In the genomic region with DNA sequence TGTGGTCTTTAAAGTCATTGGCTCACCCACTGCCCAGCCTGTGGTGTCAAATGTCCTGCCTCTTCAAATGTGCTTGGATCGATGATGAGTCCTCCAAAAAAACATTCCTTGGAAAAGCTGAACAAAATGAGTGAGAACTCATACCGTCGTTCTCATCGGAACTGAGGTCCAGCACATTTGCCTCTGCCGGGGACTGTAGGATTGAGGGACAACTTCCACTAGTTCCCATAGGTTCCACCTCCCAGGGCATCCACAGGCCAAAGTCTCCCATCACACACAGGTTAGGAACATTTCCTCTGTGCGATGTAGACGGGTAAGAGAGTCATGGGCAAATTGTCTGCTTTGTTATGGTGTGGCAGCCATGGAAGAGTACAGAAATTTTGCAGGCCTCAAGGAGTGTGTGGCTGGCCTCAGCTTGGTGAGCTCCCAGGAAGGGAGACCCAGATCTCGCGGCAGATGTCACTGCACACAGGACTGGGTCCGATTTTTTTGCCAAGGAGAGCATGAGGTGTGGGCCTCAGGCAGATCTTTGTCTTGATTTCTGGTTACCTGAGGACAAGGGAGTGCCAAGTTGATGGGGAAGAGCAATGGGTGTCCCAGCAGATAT, we compare ENCODE assay signal across 22 cellular contexts.
DNase-seq lines count a peak whose midpoint lies in the region; ATAC-seq, FAIRE-seq and TF ChIP-seq lines count a peak whose summit lies in the region.
"Had no signal": no experiment of that assay in that cellular context is flagged by ENCODE, and none has a peak within 500 bp of the region (broad histone marks: within the 10 kb centered on the region; RNA-seq: fewer than 3 reads in every experiment).

No MANE protein-coding gene starts in this region.

- H3K36me3 Mint-ChIP-seq in stimulated activated effector memory CD8-positive, alpha-beta T cell treated with anti-CD3 and anti-CD28 coated beads, Interleukin-12 subunit alpha, Interleukin-12 subunit beta, amount 100 ng/mL, for 72 hours: peaks cover 90% of the 10 kb centered on the region

- no peak overlapping the region for H3K14ac ChIP-seq in H1 (ENCODE audit: insufficient read length)

- H4K5ac ChIP-seq in H1 (ENCODE audit: insufficient read length, low read depth, low read length): no peak overlapping the region

- no peaks in the 10 kb centered on the region for H3K4me1 ChIP-seq in adipocyte (ENCODE audit: control insufficient read depth, insufficient read depth, low read length)
- H3K4me1 ChIP-seq in H1 (replicated peaks in 1 of 4; ENCODE audit: control insufficient read depth in 3 of 4, insufficient read depth in 4 of 4, low read length in 3 of 4): no peaks in the 10 kb centered on the region
- H3K4me1 ChIP-seq in muscle layer of duodenum (ENCODE audit: control insufficient read depth in 1 of 2, insufficient read depth in 2 of 2, low read length in 2 of 2): no peaks in the 10 kb centered on the region
- H3K4me1 ChIP-seq in thoracic aorta (ENCODE audit: control insufficient read depth in 1 of 2, low read depth in 2 of 2): no peaks in the 10 kb centered on the region

- H3K36me3 ChIP-seq in adipocyte (ENCODE audit: control insufficient read depth, insufficient read depth, low read length, severe bottlenecking) (peaks cover 100% of the 10 kb centered on the region), H1 (ENCODE audit: control insufficient read depth in 2 of 4, insufficient read depth in 4 of 4, low read length in 3 of 4) (peaks cover 94 to 100% (median 99%) of the 10 kb centered on the region in 4 experiments), muscle layer of duodenum (ENCODE audit: control insufficient read depth in 1 of 2, insufficient read depth in 2 of 2, low read length in 2 of 2) (peaks cover 91 to 100% of the 10 kb centered on the region in 2 donors), thoracic aorta (peaks cover 100% of the 10 kb centered on the region)

- H3K56ac ChIP-seq in H1 (replicated peaks; ENCODE audit: insufficient read length, low read depth, low read length): no peak overlapping the region

- no peak for TF ChIP-seq RAD21 in H1 (IDR thresholded peaks at IDR 0.05 in 1 of 2, conservative IDR thresholded peaks at IDR 0.05 in 1 of 2; ENCODE audit: low read depth in 2 of 2, low read length in 2 of 2)

- H3K9me3 ChIP-seq in adipocyte (ENCODE audit: control insufficient read depth, low read length) (peaks cover 100% of the 10 kb centered on the region), H1 (ENCODE audit: insufficient read depth in 2 of 2, low read depth in 1 of 2, low read length in 1 of 2) (peaks cover 96 to 97% of the 10 kb centered on the region in 2 experiments), muscle layer of duodenum (ENCODE audit: control insufficient read depth in 1 of 2, low read length in 2 of 2) (peaks cover 94 to 100% of the 10 kb centered on the region in 2 donors), thoracic aorta (peaks cover 100% of the 10 kb centered on the region)

- CTCF ChIA-PET in H1 (lab: Charles Lee; ENCODE audit: partially characterized antibody): interaction anchor here (0.7 to 0.9 kb wide), 2 partner anchors 40 to 64 kb away, joined by 3 to 4 read pairs; no protein-coding TSS in a partner anchor

- no peak overlapping the region for H3K4ac ChIP-seq in H1 (replicated peaks; ENCODE audit: insufficient read length, low read depth, low read length)

- no peak overlapping the region for H3K18ac ChIP-seq in H1 (ENCODE audit: extremely low read depth, low read length)

- H3K9me3 Mint-ChIP-seq in stimulated activated effector memory CD8-positive, alpha-beta T cell treated with anti-CD3 and anti-CD28 coated beads, Interleukin-12 subunit alpha, Interleukin-12 subunit beta, amount 100 ng/mL, for 72 hours: peaks cover 35% of the 10 kb centered on the region

- TF ChIP-seq POLR2A in H1 (IDR thresholded peaks at IDR 0.05; ENCODE audit: control extremely low read depth in 1 of 2, low read depth in 2 of 2, low read length in 2 of 2): no peak

- H3K23ac ChIP-seq in H1 (ENCODE audit: insufficient read length): no peak overlapping the region

- H2AK5ac ChIP-seq in H1 (ENCODE audit: low read depth, low read length): no peak overlapping the region

- no peak overlapping the region for H2BK15ac ChIP-seq in H1 (ENCODE audit: low read length)

- H3K23me2 ChIP-seq in H1 (ENCODE audit: low read depth, low read length): no peaks in the 10 kb centered on the region

- TF ChIP-seq CTCF in H1 (IDR thresholded peaks at IDR 0.05; ENCODE audit: control extremely low read depth in 1 of 3, insufficient read depth in 1 of 3, low read depth in 1 of 3, low read length in 3 of 3) (no peak), thoracic aorta (IDR thresholded peaks at IDR 0.05) (no peak)

- H4K8ac ChIP-seq in H1 (ENCODE audit: extremely low read depth, insufficient read depth, low read length): no peak overlapping the region

- DNase-seq in adipocyte (ENCODE audit: low read depth) (no peak), H1 (ENCODE audit: low read depth in 1 of 2, low spot score in 2 of 2) (no peak), thoracic aorta (ENCODE audit: low spot score) (no peak), NCI-H2227 treated with DMSO at 0.1 percent for 48 hours (lab: John Stamatoyannopoulos, UW) (no peak), MV-4-11 (lab: John Stamatoyannopoulos, UW) (no peak)
- no peak for DNase-seq in stimulated activated effector memory CD8-positive, alpha-beta T cell treated with anti-CD3 and anti-CD28 coated beads, Interleukin-12 subunit alpha, Interleukin-12 subunit beta, amount 100 ng/mL, for 72 hours (ENCODE audit: low spot score in 2 of 2)
- DNase-seq: Calu3; CD4-positive, alpha-beta memory T cell; DMS153; KBM-7; MM.1S; NCI-H1092; NCI-H1436; NCI-H1930; NCI-H226; NCI-H510A treated with DMSO at 0.1 percent for 48 hours; NCI-H748 treated with DMSO at 0.1 percent for 48 hours had no signal

- no peak overlapping the region for H4K91ac ChIP-seq in H1 (replicated peaks; ENCODE audit: insufficient read length, low read length)

- no peaks in the 10 kb centered on the region for H3K4me1 Mint-ChIP-seq in stimulated activated effector memory CD8-positive, alpha-beta T cell treated with anti-CD3 and anti-CD28 coated beads, Interleukin-12 subunit alpha, Interleukin-12 subunit beta, amount 100 ng/mL, for 72 hours
- H3K4me1 Mint-ChIP-seq: GM23338 had no signal

- H3K79me2 ChIP-seq in H1 (ENCODE audit: control insufficient read depth in 1 of 2, insufficient read depth in 2 of 2, low read length in 2 of 2): peaks cover 0 to 64% of the 10 kb centered on the region in 2 experiments; a peak in 2 of 4 replicates

- H3K27ac Mint-ChIP-seq in stimulated activated effector memory CD8-positive, alpha-beta T cell treated with anti-CD3 and anti-CD28 coated beads, Interleukin-12 subunit alpha, Interleukin-12 subunit beta, amount 100 ng/mL, for 72 hours: no peak overlapping the region
- H3K27ac Mint-ChIP-seq: CD4-positive, alpha-beta memory T cell; GM23338 had no signal

- H2AFZ ChIP-seq in H1 (ENCODE audit: low read length): no peak overlapping the region
- H2AFZ ChIP-seq: GM23338 had no signal

- TF ChIP-seq EP300 in H1 (IDR thresholded peaks at IDR 0.05; ENCODE audit: borderline replicate concordance in 1 of 2, low read depth in 2 of 2, low read length in 2 of 2): no peak

- H4K20me1 ChIP-seq in H1 (replicated peaks in 1 of 2; ENCODE audit: control insufficient read depth in 1 of 2, insufficient read depth in 2 of 2, low read length in 2 of 2): no peaks in the 10 kb centered on the region

- H3K4me3 ChIP-seq in adipocyte (ENCODE audit: low read length): peak overlapping the region; percentile 70
- H3K4me3 ChIP-seq in H1 (ENCODE audit: extremely low read depth in 1 of 4, insufficient read depth in 2 of 4, low read depth in 3 of 4, low read length in 4 of 4): no peak overlapping the region
- H3K4me3 ChIP-seq in muscle layer of duodenum (ENCODE audit: low read depth in 1 of 2, low read length in 2 of 2): peak overlapping the region; percentile 27 to 53
- H3K4me3 ChIP-seq in thoracic aorta: peak overlapping the region; percentile 7
- H3K4me3 ChIP-seq: GM23338 had no signal

- H3K9ac ChIP-seq in adipocyte (ENCODE audit: low read length) (no peak overlapping the region), H1 (replicated peaks in 1 of 4; ENCODE audit: extremely low read depth in 1 of 4, low read depth in 3 of 4, low read length in 3 of 4) (no peak overlapping the region)

- no peak overlapping the region for H2BK20ac ChIP-seq in H1 (ENCODE audit: low read length)

- H3K79me1 ChIP-seq in H1 (ENCODE audit: low read depth, low read length): peaks cover 8% of the 10 kb centered on the region; the same call in 1 of the 2 replicates

- POLR2A ChIA-PET in H1 (lab: Charles Lee; ENCODE audit: partially characterized antibody): interaction anchor here (0.6 kb wide), 1 partner anchor 25 kb away, joined by 3 read pairs; no protein-coding TSS in a partner anchor

- ATAC-seq in thoracic aorta (ENCODE audit: insufficient number of reproducible peaks, low FRiP score, low read depth): no peak
- ATAC-seq in stimulated activated effector memory CD8-positive, alpha-beta T cell treated with anti-CD3 and anti-CD28 coated beads, Interleukin-12 subunit alpha, Interleukin-12 subunit beta, amount 100 ng/mL, for 72 hours: no peak
- ATAC-seq: GM23338, Panc1, SK-N-SH treated with all-trans-retinoic acid at 6 μM for 48 hours had no signal

- no peak for FAIRE-seq in H1 (lab: Jason Lieb, UNC)
- FAIRE-seq: GM12892 had no signal

- no peaks in the 10 kb centered on the region for H3K27me3 ChIP-seq in adipocyte (replicated peaks; ENCODE audit: control insufficient read depth, insufficient read depth, low read length)
- H3K27me3 ChIP-seq in H1 (replicated peaks in 1 of 4; ENCODE audit: control insufficient read depth in 3 of 4, extremely low read depth in 1 of 4, insufficient read depth in 3 of 4, low read length in 3 of 4): no peaks in the 10 kb centered on the region
- H3K27me3 ChIP-seq in muscle layer of duodenum (ENCODE audit: low read depth, low read length): no peaks in the 10 kb centered on the region
- no peaks in the 10 kb centered on the region for H3K27me3 ChIP-seq in thoracic aorta (replicated peaks; ENCODE audit: insufficient read depth)

- H3K4me3 Mint-ChIP-seq in stimulated activated effector memory CD8-positive, alpha-beta T cell treated with anti-CD3 and anti-CD28 coated beads, Interleukin-12 subunit alpha, Interleukin-12 subunit beta, amount 100 ng/mL, for 72 hours: no peak overlapping the region
- H3K4me3 Mint-ChIP-seq: GM23338 had no signal

- no peak overlapping the region for H3K4me2 ChIP-seq in H1 (ENCODE audit: insufficient read depth in 1 of 2, low read depth in 2 of 2, low read length in 2 of 2)
- H3K4me2 ChIP-seq: GM23338 had no signal

- no peak overlapping the region for H2BK12ac ChIP-seq in H1 (ENCODE audit: low read depth, low read length)

- no peak overlapping the region for H2BK5ac ChIP-seq in H1 (ENCODE audit: low read depth, low read length)

- 82% methylated on average over 10 of the region's 10 CpGs; no CpG with 5 or more reads in 1 of the 2 experiments for WGBS in H1 (ENCODE audit: extremely low coverage in 1 of 2, insufficient coverage in 1 of 2, insufficient read length in 1 of 2, insufficient replicate concordance in 2 of 2, low coverage in 1 of 2, low lambda C conversion rate in 2 of 2, missing lambda C conversion rate in 1 of 2), 2 experiments

- H3K27ac ChIP-seq in H1 (ENCODE audit: low read depth, low read length) (no peak overlapping the region), muscle layer of duodenum (ENCODE audit: low read length) (no peak overlapping the region), thoracic aorta (no peak overlapping the region)

- no peak overlapping the region for H2BK120ac ChIP-seq in H1 (replicated peaks; ENCODE audit: low read depth, low read length)

Comparison
In these comparisons a context has a peak if more than half of its experiments do, and no peak if none do; other contexts are left out.
1. H3K4me3 ChIP-seq: peak in adipocyte (single experiment), muscle layer of duodenum (2 of 2) and thoracic aorta (single experiment); none in H1 (0 of 4).